Comparison of ENCODE assay signal across 7 cellular contexts in the genomic region with DNA sequence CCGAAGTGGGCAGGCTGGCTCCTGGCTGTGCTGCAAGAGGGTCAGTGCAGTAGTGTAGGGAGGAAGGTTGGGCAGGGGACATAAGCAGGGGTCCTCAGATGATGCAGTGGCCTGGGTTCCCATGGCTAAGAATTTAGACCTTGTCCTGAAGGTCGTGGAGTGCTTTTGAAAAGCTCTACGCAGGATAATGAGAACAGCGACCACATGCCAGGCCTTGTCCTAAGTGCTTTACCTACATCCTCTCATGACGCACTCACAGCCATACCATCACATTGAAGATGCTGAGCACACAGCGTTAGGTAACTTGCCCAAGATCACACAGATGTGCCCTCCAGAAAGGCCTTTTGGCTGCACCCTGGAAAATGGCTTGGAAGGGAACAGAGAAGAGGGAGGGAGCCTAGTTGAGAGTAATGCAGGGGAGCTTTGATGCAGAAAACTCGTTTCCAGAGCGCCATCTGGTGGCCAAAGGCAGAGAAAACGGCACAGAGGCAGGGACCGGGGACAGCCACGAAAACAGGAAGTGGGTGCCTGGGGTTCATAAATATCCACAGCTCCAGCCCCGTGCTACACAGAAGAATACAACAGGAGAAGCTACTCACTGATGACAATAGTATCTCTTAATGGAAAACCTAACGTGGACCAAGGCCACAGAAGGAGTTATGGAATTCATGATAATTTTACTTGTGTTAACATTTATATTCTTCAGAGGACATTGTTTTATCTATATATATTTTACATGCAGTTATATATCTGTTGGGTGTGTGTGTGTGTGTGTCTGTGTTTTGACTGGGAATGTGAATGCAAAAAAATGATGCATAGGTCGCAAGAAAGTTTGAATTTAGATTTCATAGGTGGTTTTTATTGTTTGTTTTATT. TPM values are rescaled to one million over a fixed set of nuclear protein-coding genes. Genes with fewer than 3 reads are reported as not detected.
A peak's percentile ranks its signal among the peaks of the same experiment; 100 is the strongest.
DNase-seq lines count a peak whose midpoint lies in the region; ATAC-seq and TF ChIP-seq lines count a peak whose summit lies in the region.

No MANE protein-coding gene starts in this region.

- peak overlapping the region in 1 of 4 donors; percentile 22 for H3K27ac ChIP-seq in sigmoid colon

- in situ Hi-C loops in GM13977 (cut with MboI; ENCODE audit: low pct_unique_long_range_greater_than_20kb, low sequenced_read_pairs, unreplicated experiment), result loop anchor here (25.0 kb wide), 1 partner anchor 273 kb away; the partner anchor contains the start of gene ARAP3

- peak; percentile 96 for ATAC-seq in HG02763 (IDR thresholded peaks at IDR 0.05; ENCODE audit: unreplicated experiment)
- ATAC-seq in left cardiac atrium, result peak; percentile 84 to 92

- no peak overlapping the region for H3K4me3 ChIP-seq in sigmoid colon

- TF ChIP-seq EP300 in sigmoid colon (IDR thresholded peaks at IDR 0.05), result no peak

- TF ChIP-seq POLR2A in sigmoid colon (IDR thresholded peaks at IDR 0.05), result no peak

- WGBS in sigmoid colon, 2 donors, result 28 to 30% methylated on average over 14 of the region's 14 CpGs

- H3K4me1 ChIP-seq in sigmoid colon, result peaks cover 0 to 15% (median 0%) of the 10 kb centered on the region in 4 donors

- intact Hi-C loops in left cardiac atrium (cut with DNase I), result loop anchor here (1.0 to 5.0 kb wide), 2 partner anchors 268 kb away; no protein-coding TSS in a partner anchor
- intact Hi-C loops in sigmoid colon (cut with DNase I), result loop anchor here (2.0 to 5.0 kb wide), 3 partner anchors 83 to 268 kb away; partner anchors contain the start of gene PCDH1

- no peaks in the 10 kb centered on the region for H3K27me3 ChIP-seq in sigmoid colon

- peaks cover 0 to 7% (median 0%) of the 10 kb centered on the region in 4 donors for H3K36me3 ChIP-seq in sigmoid colon

- DNase-seq in GM13977 (ENCODE audit: low spot score) (peak; percentile 87), NCI-H1105 (lab: John Stamatoyannopoulos, UW) (peak; percentile 61), SW 1271 (lab: John Stamatoyannopoulos, UW) (peak; percentile 58 to 84), left cardiac atrium (peak; percentile 90), sigmoid colon (peak; percentile 93)
- peak; percentile 79 for DNase-seq in activated naive CD8-positive, alpha-beta T cell treated with anti-CD3 and anti-CD28 coated beads, Interleukin-2, amount 50 U/mL, for 16 hours (ENCODE audit: low read depth, low spot score)

- TF ChIP-seq CTCF in GM13977 (IDR thresholded peaks at IDR 0.05; ENCODE audit: extremely low read depth, insufficient read depth, missing control alignments) (peak; percentile 91), sigmoid colon (IDR thresholded peaks at IDR 0.05) (peak; percentile 67 to 81 (median 74))

- no peaks in the 10 kb centered on the region for H3K9me3 ChIP-seq in sigmoid colon

RNA-seq across cellular contexts. Expression of gene PCDH12, which starts 2.7 kb away (rescaled TPM):
- total RNA-seq in left cardiac atrium (1 to 10 TPM; 5.4 to 10.0 TPM), sigmoid colon (1 to 10 TPM in 3 of 4 donors, under 1 TPM in 1; 0.55 to 6.2 (median 2.9) TPM)
- under 1 TPM; 0.23 to 0.69 (median 0.60) TPM for polyA plus RNA-seq in sigmoid colon

RNA-seq across cellular contexts. Expression of gene RNF14, which starts 8.2 kb away (rescaled TPM):
- total RNA-seq in left cardiac atrium (10 to 100 TPM; 71.8 to 87.4 TPM), sigmoid colon (10 to 100 TPM; 30.7 to 70.1 (median 53.5) TPM)
- polyA plus RNA-seq in sigmoid colon, result 10 to 100 TPM; 31.5 to 43.2 (median 42.6) TPM

RNA-seq across cellular contexts. Expression of gene DELE1, which starts 37.0 kb away (rescaled TPM):
- total RNA-seq in left cardiac atrium, result 10 to 100 TPM; 79.9 to 85.5 TPM
- total RNA-seq in sigmoid colon, result 10 to 100 TPM; 47.7 to 88.3 (median 69.1) TPM
- polyA plus RNA-seq in sigmoid colon, result 10 to 100 TPM; 34.2 to 52.6 (median 41.2) TPM

RNA-seq across cellular contexts. Expression of gene GNPDA1, which starts 52.1 kb away (rescaled TPM):
- total RNA-seq in left cardiac atrium (10 to 100 TPM; 17.3 to 25.7 TPM), sigmoid colon (10 to 100 TPM; 23.0 to 58.1 (median 27.7) TPM)
- polyA plus RNA-seq in sigmoid colon, result 10 to 100 TPM; 18.6 to 26.6 (median 19.3) TPM
